ENCODE assay signal across 2 cellular contexts in the genomic region with DNA sequence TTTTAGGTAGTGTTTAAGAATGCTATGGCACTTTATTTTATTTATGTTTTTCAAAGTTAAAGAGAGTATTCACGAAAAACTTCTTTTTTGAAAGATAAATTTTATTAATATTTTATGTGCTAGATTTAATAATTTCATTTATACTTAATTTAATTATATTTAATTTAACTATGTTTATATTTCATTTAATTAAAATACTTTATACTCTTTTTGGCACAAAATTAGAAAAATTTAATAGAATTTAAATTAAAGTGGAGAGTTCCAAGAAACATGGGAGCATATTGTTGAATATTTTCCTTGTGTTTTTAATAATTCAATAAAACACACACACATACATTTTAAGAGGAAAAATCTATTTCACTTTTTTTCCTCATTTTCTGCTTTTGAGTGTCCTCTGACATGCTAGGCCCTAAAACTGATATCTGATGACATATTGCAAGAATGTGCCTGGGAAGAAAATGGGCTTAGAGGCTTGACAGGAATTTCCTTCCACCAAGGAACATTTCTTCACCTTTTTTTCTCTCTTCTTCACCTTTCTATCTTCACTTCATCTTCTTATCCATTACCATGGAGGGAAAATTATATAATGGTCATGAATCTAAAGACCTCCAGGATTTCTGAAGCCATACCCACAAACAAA.
TF ChIP-seq lines count a peak whose summit lies in the region.

No MANE protein-coding gene starts in this region.

TF ChIP-seq in WTC11, 78 proteins besides CTCF, POLR2A, EP300 and RAD21 (continued from another document):
- no peak for TF ChIP-seq ZBTB43 (CRISPR knock-in tag; IDR thresholded peaks at IDR 0.05)

TF ChIP-seq in neural cell, 6 proteins besides CTCF, POLR2A, EP300 and RAD21 (continued from another document):
- TF ChIP-seq REST (IDR thresholded peaks at IDR 0.05; ENCODE audit: borderline replicate concordance) (no peak), SMC3 (conservative IDR thresholded peaks at IDR 0.05; ENCODE audit: poor library complexity) (no peak), TAF1 (IDR thresholded peaks at IDR 0.05; ENCODE audit: low read depth) (no peak)
